18 cellular contexts compared by ENCODE assay signal in the genomic region with DNA sequence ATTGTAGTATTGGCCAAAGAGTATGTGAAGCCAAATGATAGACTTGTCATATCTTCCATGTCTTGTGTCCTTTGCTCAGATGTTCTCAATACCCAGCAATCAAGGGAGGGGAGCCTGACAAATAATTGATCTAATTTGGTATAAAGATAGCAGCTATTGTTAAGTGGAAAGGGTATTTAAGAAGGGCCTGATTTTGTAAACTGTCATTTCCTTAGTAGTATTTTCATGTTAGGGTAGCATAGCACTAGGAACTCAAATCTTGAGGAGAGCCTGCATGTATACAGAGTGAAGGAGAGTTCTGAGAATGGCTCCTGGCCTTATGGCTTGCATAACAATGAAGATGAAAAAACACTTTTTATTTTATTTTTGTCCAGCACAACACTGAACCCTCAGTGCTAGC. TPM values are rescaled to one million over a fixed set of nuclear protein-coding genes. Genes with fewer than 3 reads are reported as not detected.
DNase-seq lines count a peak whose midpoint lies in the region; ATAC-seq and TF ChIP-seq lines count a peak whose summit lies in the region.
"Had no signal": no experiment of that assay in that cellular context is flagged by ENCODE, and none has a peak within 500 bp of the region (broad histone marks: within the 10 kb centered on the region; RNA-seq: fewer than 3 reads in every experiment).

No MANE protein-coding gene starts in this region.

- H3K9me2 ChIP-seq in SK-N-SH = no peaks in the 10 kb centered on the region

- peaks cover 4% of the 10 kb centered on the region for H3F3A ChIP-seq in SK-N-SH (replicated peaks; ENCODE audit: insufficient read depth)

- H3K4me3 ChIP-seq in SK-N-SH (ENCODE audit: low read depth in 2 of 2, low read length in 1 of 2) = no peak overlapping the region
- H3K4me3 ChIP-seq in tibial artery = no peak overlapping the region
- H3K4me3 ChIP-seq in CD8-positive, alpha-beta memory T cell (ENCODE audit: low read length) = no peak overlapping the region
- H3K4me3 ChIP-seq: Peyer's patch had no signal

- CTCF ChIA-PET in SK-N-SH (lab: Yijun Ruan, JAX) = interaction anchor here (0.6 to 1.1 kb wide), 2 partner anchors 49 to 1030 kb away, joined by 3 read pairs; no protein-coding TSS in a partner anchor
- CTCF ChIA-PET in CD8-positive, alpha-beta memory T cell (lab: Charles Lee) = no interaction called here

- H2AFZ ChIP-seq in SK-N-SH (ENCODE audit: low read depth) = no peak overlapping the region

- no peak overlapping the region for H3K4me3 Mint-ChIP-seq in nephron
- H3K4me3 Mint-ChIP-seq in CD8-positive, alpha-beta memory T cell = no peak overlapping the region
- H3K4me3 Mint-ChIP-seq: CD4-positive, alpha-beta memory T cell had no signal

- peak; percentile 26; the same call in 2 of the 3 replicates for ATAC-seq in SK-N-SH treated with all-trans-retinoic acid at 6 μM for 48 hours
- no peak for ATAC-seq in left cardiac atrium

- no peak overlapping the region for H3K9ac ChIP-seq in SK-N-SH

- H3K27me3 Mint-ChIP-seq in nephron (ENCODE audit: low read depth) = no peaks in the 10 kb centered on the region
- H3K27me3 Mint-ChIP-seq in CD8-positive, alpha-beta memory T cell = no peaks in the 10 kb centered on the region
- H3K27me3 Mint-ChIP-seq: CD4-positive, alpha-beta memory T cell had no signal

- peaks cover 23 to 31% of the 10 kb centered on the region in 2 experiments for H3K36me3 ChIP-seq in SK-N-SH (replicated peaks in 1 of 2; ENCODE audit: control insufficient read depth in 1 of 2, insufficient read depth in 2 of 2, low read length in 1 of 2)
- H3K36me3 ChIP-seq in tibial artery = no peaks in the 10 kb centered on the region
- no peaks in the 10 kb centered on the region for H3K36me3 ChIP-seq in CD8-positive, alpha-beta memory T cell (ENCODE audit: insufficient read depth, low read length)
- H3K36me3 ChIP-seq: Peyer's patch had no signal

- peak overlapping the region; percentile 2 to 51 (median 41) for H3K27ac Mint-ChIP-seq in nephron
- no peak overlapping the region for H3K27ac Mint-ChIP-seq in CD8-positive, alpha-beta memory T cell
- H3K27ac Mint-ChIP-seq: CD4-positive, alpha-beta memory T cell had no signal

- H3K27me3 ChIP-seq in SK-N-SH (ENCODE audit: insufficient read depth) = no peaks in the 10 kb centered on the region
- H3K27me3 ChIP-seq in tibial artery = no peaks in the 10 kb centered on the region
- H3K27me3 ChIP-seq in CD8-positive, alpha-beta memory T cell (ENCODE audit: insufficient read depth, low read length, poor library complexity, severe bottlenecking) = no peaks in the 10 kb centered on the region
- H3K27me3 ChIP-seq: Peyer's patch had no signal

- H3K4me1 ChIP-seq in SK-N-SH (ENCODE audit: control insufficient read depth in 1 of 2, insufficient read depth in 2 of 2, low read depth in 1 of 2, low read length in 1 of 2) (peaks cover 7 to 14% of the 10 kb centered on the region in 2 experiments), tibial artery (peaks cover 0 to 60% (median 14%) of the 10 kb centered on the region in 4 donors)
- H3K4me1 ChIP-seq in CD8-positive, alpha-beta memory T cell (ENCODE audit: insufficient read depth, low read length) = no peaks in the 10 kb centered on the region
- H3K4me1 ChIP-seq: Peyer's patch had no signal

- H3K9me3 Mint-ChIP-seq in nephron = no peaks in the 10 kb centered on the region
- peaks cover 5 to 29% (median 14%) of the 10 kb centered on the region in 5 donors for H3K9me3 Mint-ChIP-seq in CD8-positive, alpha-beta memory T cell

- H4K20me1 ChIP-seq in SK-N-SH (ENCODE audit: insufficient read depth) = peaks cover 65% of the 10 kb centered on the region

- no peak for TF ChIP-seq EP300 in SK-N-SH (IDR thresholded peaks at IDR 0.05; ENCODE audit: borderline replicate concordance in 1 of 2, low read depth in 1 of 2, low read length in 1 of 2)

- H3K9me3 ChIP-seq in SK-N-SH = no peaks in the 10 kb centered on the region
- peaks cover 0 to 4% (median 0%) of the 10 kb centered on the region in 3 donors for H3K9me3 ChIP-seq in tibial artery
- no peaks in the 10 kb centered on the region for H3K9me3 ChIP-seq in CD8-positive, alpha-beta memory T cell (ENCODE audit: low read length)

- no peak for TF ChIP-seq RAD21 in SK-N-SH (IDR thresholded peaks at IDR 0.05; ENCODE audit: low read length)

- peaks cover 55% of the 10 kb centered on the region for H3K79me2 ChIP-seq in SK-N-SH (ENCODE audit: insufficient read depth)

- DNase-seq in SK-N-SH (no peak), caudate nucleus (lab: John Stamatoyannopoulos, UW) (no peak), tibial artery (no peak), left cardiac atrium (no peak), RKO (ENCODE audit: low spot score) (no peak)
- DNase-seq in CD8-positive, alpha-beta memory T cell = no peak
- DNase-seq: 8988T; CD4-positive, alpha-beta memory T cell; DMS79 treated with DMSO at 0.1 percent for 48 hours; HCEC 1CT; NCI-H2171; NCI-H446; NCI-H774; Peyer's patch; Right ventricle myocardium superior had no signal

- H3K4me1 Mint-ChIP-seq in nephron = peaks cover 44% of the 10 kb centered on the region
- H3K4me1 Mint-ChIP-seq in CD8-positive, alpha-beta memory T cell = no peaks in the 10 kb centered on the region

- no peak overlapping the region for H3K27ac ChIP-seq in SK-N-SH (ENCODE audit: low read depth in 2 of 2, low read length in 1 of 2)
- peak overlapping the region; percentile 97 for H3K27ac ChIP-seq in caudate nucleus (ENCODE audit: low read depth, low read length)
- H3K27ac ChIP-seq in tibial artery = peak overlapping the region; percentile 36 to 40
- no peak overlapping the region for H3K27ac ChIP-seq in CD8-positive, alpha-beta memory T cell (ENCODE audit: low read depth, low read length)
- H3K27ac ChIP-seq: HL-60, Peyer's patch had no signal

- no peak overlapping the region for H3K4me2 ChIP-seq in SK-N-SH

- TF ChIP-seq CTCF in SK-N-SH (IDR thresholded peaks at IDR 0.05) = no peak
- TF ChIP-seq CTCF in nephron (IDR thresholded peaks at IDR 0.05; ENCODE audit: unreplicated experiment in 3 of 3) = no peak
- no peak for TF ChIP-seq CTCF in tibial artery (IDR thresholded peaks at IDR 0.05)

- intact Hi-C loops in tibial artery (cut with DNase I; ENCODE audit: low total_unique reads) = no loop called here
- intact Hi-C loops in left cardiac atrium (cut with DNase I) = no loop called here

- H3K36me3 Mint-ChIP-seq in nephron (ENCODE audit: low read depth) = peaks cover 25% of the 10 kb centered on the region
- no peaks in the 10 kb centered on the region for H3K36me3 Mint-ChIP-seq in CD8-positive, alpha-beta memory T cell
- H3K36me3 Mint-ChIP-seq: CD4-positive, alpha-beta memory T cell had no signal

- POLR2A ChIA-PET in SK-N-SH (lab: Yijun Ruan, JAX) = no interaction called here
- POLR2A ChIA-PET in CD8-positive, alpha-beta memory T cell (lab: Charles Lee) = no interaction called here

TF ChIP-seq in SK-N-SH treated with all-trans-retinoic acid at 6 μM for 48 hours, 23 proteins besides CTCF, POLR2A, EP300 and RAD21:
- no peak for TF ChIP-seq OSR1 (CRISPR knock-in tag; IDR thresholded peaks at IDR 0.05)

TF ChIP-seq in SK-N-SH, 30 proteins besides CTCF, POLR2A, EP300 and RAD21:
- TF ChIP-seq, protein P1, sequence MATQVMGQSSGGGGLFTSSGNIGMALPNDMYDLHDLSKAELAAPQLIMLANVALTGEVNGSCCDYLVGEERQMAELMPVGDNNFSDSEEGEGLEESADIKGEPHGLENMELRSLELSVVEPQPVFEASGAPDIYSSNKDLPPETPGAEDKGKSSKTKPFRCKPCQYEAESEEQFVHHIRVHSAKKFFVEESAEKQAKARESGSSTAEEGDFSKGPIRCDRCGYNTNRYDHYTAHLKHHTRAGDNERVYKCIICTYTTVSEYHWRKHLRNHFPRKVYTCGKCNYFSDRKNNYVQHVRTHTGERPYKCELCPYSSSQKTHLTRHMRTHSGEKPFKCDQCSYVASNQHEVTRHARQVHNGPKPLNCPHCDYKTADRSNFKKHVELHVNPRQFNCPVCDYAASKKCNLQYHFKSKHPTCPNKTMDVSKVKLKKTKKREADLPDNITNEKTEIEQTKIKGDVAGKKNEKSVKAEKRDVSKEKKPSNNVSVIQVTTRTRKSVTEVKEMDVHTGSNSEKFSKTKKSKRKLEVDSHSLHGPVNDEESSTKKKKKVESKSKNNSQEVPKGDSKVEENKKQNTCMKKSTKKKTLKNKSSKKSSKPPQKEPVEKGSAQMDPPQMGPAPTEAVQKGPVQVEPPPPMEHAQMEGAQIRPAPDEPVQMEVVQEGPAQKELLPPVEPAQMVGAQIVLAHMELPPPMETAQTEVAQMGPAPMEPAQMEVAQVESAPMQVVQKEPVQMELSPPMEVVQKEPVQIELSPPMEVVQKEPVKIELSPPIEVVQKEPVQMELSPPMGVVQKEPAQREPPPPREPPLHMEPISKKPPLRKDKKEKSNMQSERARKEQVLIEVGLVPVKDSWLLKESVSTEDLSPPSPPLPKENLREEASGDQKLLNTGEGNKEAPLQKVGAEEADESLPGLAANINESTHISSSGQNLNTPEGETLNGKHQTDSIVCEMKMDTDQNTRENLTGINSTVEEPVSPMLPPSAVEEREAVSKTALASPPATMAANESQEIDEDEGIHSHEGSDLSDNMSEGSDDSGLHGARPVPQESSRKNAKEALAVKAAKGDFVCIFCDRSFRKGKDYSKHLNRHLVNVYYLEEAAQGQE (IDR thresholded peaks at IDR 0.05; ENCODE audit: low read depth, low read length) = no peak
- no peak for TF ChIP-seq YY1 (IDR thresholded peaks at IDR 0.05; ENCODE audit: low read depth)
TF ChIP-seq in SK-N-SH: peak in this region for 0.

RNA-seq across cellular contexts. Expression of gene GNAI1, which starts 53.1 kb away (rescaled TPM):
- polyA plus RNA-seq in SK-N-SH (2012; rRNA removed) = 67.4 and 69.1 TPM in 2 replicates
- polyA plus RNA-seq in SK-N-SH (2012; cell fraction: cytosol; rRNA removed) = 81.2 and 125 TPM in 2 replicates
- polyA plus RNA-seq in SK-N-SH (2012; cell fraction: nucleus; rRNA removed) = 24.5 and 39.9 TPM in 2 replicates
- under 1 TPM; 0.39 to 0.42 TPM for total RNA-seq in CD8-positive, alpha-beta memory T cell
- 3.8 TPM for polyA plus RNA-seq in CD8-positive, alpha-beta memory T cell
- total RNA-seq in left cardiac atrium = 10 to 100 TPM; 16.0 to 18.4 TPM

Comparison
In these comparisons a context has a peak if more than half of its experiments do, and no peak if none do; other contexts are left out.
1. H3K27ac ChIP-seq: peak in caudate nucleus (single experiment) and tibial artery (2 of 2); none in SK-N-SH (0 of 2) and CD8-positive, alpha-beta memory T cell (single experiment).
2. H3K27ac Mint-ChIP-seq: peak in nephron (3 of 3); none in CD8-positive, alpha-beta memory T cell (0 of 8).
3. RNA of gene GNAI1, which starts 53.1 kb away (total RNA-seq): 16.0 to 18.4 TPM in left cardiac atrium; 0.39 to 0.42 TPM in CD8-positive, alpha-beta memory T cell; every median in the first group is over 10 times any median in the second.